Comparison of ENCODE assay signal across 10 cellular contexts in genomic region chr5:35853652-35854051, GRCh38. TPM values are rescaled to one million over a fixed set of nuclear protein-coding genes. Genes with fewer than 3 reads are reported as not detected.
A peak's percentile ranks its signal among the peaks of the same experiment; 100 is the strongest.
DNase-seq lines count a peak whose midpoint lies in the region; ATAC-seq, FAIRE-seq and TF ChIP-seq lines count a peak whose summit lies in the region.
"Had no signal": no experiment of that assay in that cellular context is flagged by ENCODE, and none has a peak within 500 bp of the region (broad histone marks: within the 10 kb centered on the region; RNA-seq: fewer than 3 reads in every experiment).

No MANE protein-coding gene starts in this region.

- no peaks in the 10 kb centered on the region for H4K20me1 ChIP-seq in OCI-LY1 (ENCODE audit: insufficient read depth, low read length)

- intact Hi-C loops in right cardiac atrium (cut with DNase I) = no loop called here

- H3K27ac Mint-ChIP-seq in activated CD8-positive, alpha-beta T cell treated with anti-CD3 and anti-CD28 coated beads, Interleukin-2, amount 10 ng/mL, durations not matched to agents 7 days and 5 days = peak overlapping the region; percentile 94

- no peak overlapping the region for H2AFZ ChIP-seq in OCI-LY1 (ENCODE audit: low read length)

- H3K79me2 ChIP-seq in OCI-LY1 (ENCODE audit: insufficient read depth, low read length) = peaks cover 32% of the 10 kb centered on the region

- H3K27me3 ChIP-seq in OCI-LY1 (ENCODE audit: insufficient read depth, low read length) (no peaks in the 10 kb centered on the region), right cardiac atrium (ENCODE audit: control insufficient read depth, insufficient read depth) (no peaks in the 10 kb centered on the region)

- DNase-seq in activated CD8-positive, alpha-beta T cell treated with anti-CD3 and anti-CD28 coated beads, Interleukin-2, amount 10 ng/mL, durations not matched to agents 7 days and 5 days = peak; percentile 68
- DNase-seq in right cardiac atrium (peak; percentile 16 to 55 (median 40)), SW 1271 (lab: John Stamatoyannopoulos, UW) (no peak), HTR-8/SVneo (ENCODE audit: insufficient read length, low spot score) (no peak), dermis blood vessel endothelial cell (no peak)
- peak; percentile 49 to 88 (median 70) for DNase-seq in stimulated activated naive CD4-positive, alpha-beta T cell (lab: John Stamatoyannopoulos, UW)

- 65% methylated on average over 3 of the region's 3 CpGs for WGBS in right cardiac atrium

- CTCF ChIA-PET in activated CD8-positive, alpha-beta T cell treated with anti-CD3 and anti-CD28 coated beads, Interleukin-2, amount 10 ng/mL, durations not matched to agents 7 days and 5 days (lab: Charles Lee) = interaction anchor here (0.9 to 5.7 kb wide), 21 partner anchors 10 to 202 kb away, joined by 3 to 51 read pairs (median 5); no protein-coding TSS in a partner anchor

- peak; percentile 51 for ATAC-seq in activated CD8-positive, alpha-beta T cell treated with anti-CD3 and anti-CD28 coated beads, Interleukin-2, amount 10 ng/mL, durations not matched to agents 7 days and 5 days
- peak in 1 of 2 donors; percentile 50 for ATAC-seq in right cardiac atrium
- no peak for ATAC-seq in HG03457 (IDR thresholded peaks at IDR 0.05; ENCODE audit: unreplicated experiment)
- ATAC-seq: HCT116 had no signal

- no peaks in the 10 kb centered on the region for H3K9me2 ChIP-seq in OCI-LY1 (ENCODE audit: low read depth, low read length)

- H3K9me3 ChIP-seq in OCI-LY1 (ENCODE audit: low read length) = no peaks in the 10 kb centered on the region
- peaks cover 1% of the 10 kb centered on the region for H3K9me3 ChIP-seq in right cardiac atrium (ENCODE audit: control insufficient read depth, low read length)

- H3K27ac ChIP-seq in OCI-LY1 (ENCODE audit: low read depth, low read length, poor library complexity, severe bottlenecking) = peak overlapping the region; percentile 90
- H3K27ac ChIP-seq in right cardiac atrium (ENCODE audit: low read length) = peak overlapping the region; percentile 82
- H3K27ac ChIP-seq: VCaP had no signal

- no peak for TF ChIP-seq CTCF in OCI-LY1 (IDR thresholded peaks at IDR 0.05; ENCODE audit: low read length)

- H3K4me3 ChIP-seq in OCI-LY1 (ENCODE audit: low read depth, low read length, poor library complexity, severe bottlenecking) (peak overlapping the region; percentile 11), right cardiac atrium (ENCODE audit: low read length) (peak overlapping the region; percentile 27)

- no peak for FAIRE-seq in HTR-8/SVneo (lab: Jason Lieb, UNC)

- H3K36me3 Mint-ChIP-seq in activated CD8-positive, alpha-beta T cell treated with anti-CD3 and anti-CD28 coated beads, Interleukin-2, amount 10 ng/mL, durations not matched to agents 7 days and 5 days (ENCODE audit: low read depth) = peaks cover 12% of the 10 kb centered on the region

- POLR2A ChIA-PET in activated CD8-positive, alpha-beta T cell treated with anti-CD3 and anti-CD28 coated beads, Interleukin-2, amount 10 ng/mL, durations not matched to agents 7 days and 5 days (lab: Charles Lee) = interaction anchor here (0.9 to 4.9 kb wide), 14 partner anchors 9 to 236 kb away, joined by 3 to 54 read pairs (median 8); no protein-coding TSS in a partner anchor

- H3K4me2 ChIP-seq in OCI-LY1 (ENCODE audit: low read length) = peak overlapping the region; percentile 83

- peaks cover 77% of the 10 kb centered on the region for H3K4me1 Mint-ChIP-seq in activated CD8-positive, alpha-beta T cell treated with anti-CD3 and anti-CD28 coated beads, Interleukin-2, amount 10 ng/mL, durations not matched to agents 7 days and 5 days (ENCODE audit: low read depth)

- H3K27me3 Mint-ChIP-seq in activated CD8-positive, alpha-beta T cell treated with anti-CD3 and anti-CD28 coated beads, Interleukin-2, amount 10 ng/mL, durations not matched to agents 7 days and 5 days (ENCODE audit: low read depth) = no peaks in the 10 kb centered on the region

- H3K4me1 ChIP-seq in OCI-LY1 (ENCODE audit: insufficient read depth, low read length, severe bottlenecking) = peaks cover 73% of the 10 kb centered on the region
- peaks cover 6% of the 10 kb centered on the region for H3K4me1 ChIP-seq in right cardiac atrium (ENCODE audit: control insufficient read depth, insufficient read depth, low read length)

- peak overlapping the region; percentile 72 for H3K4me3 Mint-ChIP-seq in activated CD8-positive, alpha-beta T cell treated with anti-CD3 and anti-CD28 coated beads, Interleukin-2, amount 10 ng/mL, durations not matched to agents 7 days and 5 days

- 0 out of 2 replicates have a peak, but pooled peaks cover under 1% of the 10 kb centered on the region for H3F3A ChIP-seq in OCI-LY1 (ENCODE audit: insufficient read depth, low read length)

- peak overlapping the region; percentile 10; the same call in 1 of the 2 replicates for H3K9ac ChIP-seq in OCI-LY1 (ENCODE audit: low read length)

- H3K36me3 ChIP-seq in OCI-LY1 (ENCODE audit: insufficient read depth, low read length) = peaks cover 9% of the 10 kb centered on the region

- H3K9me3 Mint-ChIP-seq in activated CD8-positive, alpha-beta T cell treated with anti-CD3 and anti-CD28 coated beads, Interleukin-2, amount 10 ng/mL, durations not matched to agents 7 days and 5 days (ENCODE audit: insufficient read depth) = no peaks in the 10 kb centered on the region

RNA-seq across cellular contexts. Expression of gene IL7R, which starts 3.0 kb away (rescaled TPM):
- 10 to 100 TPM; 45.4 to 48.4 TPM for total RNA-seq in activated CD8-positive, alpha-beta T cell treated with anti-CD3 and anti-CD28 coated beads, Interleukin-2, amount 10 ng/mL, durations not matched to agents 7 days and 5 days
- total RNA-seq in right cardiac atrium (1 to 10 TPM in 3 of 4 donors, under 1 TPM in 1; 0.34 to 3.6 (median 1.8) TPM), dermis blood vessel endothelial cell (0.51 and 2.2 TPM in 2 replicates)
- 0.68 TPM for polyA plus RNA-seq in right cardiac atrium

Comparison
In these comparisons a context has a peak if more than half of its experiments do, and no peak if none do; other contexts are left out.
1. DNase-seq: peak in activated CD8-positive, alpha-beta T cell treated with anti-CD3 and anti-CD28 coated beads, Interleukin-2, amount 10 ng/mL, durations not matched to agents 7 days and 5 days (single experiment), right cardiac atrium (3 of 3) and stimulated activated naive CD4-positive, alpha-beta T cell (6 of 6); none in SW 1271 (0 of 2), HTR-8/SVneo (single experiment) and dermis blood vessel endothelial cell (single experiment).
2. RNA of gene IL7R, which starts 3.0 kb away (total RNA-seq): 45.4 to 48.4 TPM in activated CD8-positive, alpha-beta T cell treated with anti-CD3 and anti-CD28 coated beads, Interleukin-2, amount 10 ng/mL, durations not matched to agents 7 days and 5 days; 0.34 to 3.6 TPM in right cardiac atrium and 0.51 to 2.2 TPM in dermis blood vessel endothelial cell; every median in the first group is over 10 times any median in the second.